ENCODE assay signal across 38 cellular contexts in genomic region chr17:56925088-56925487, GRCh38.
"Had no signal": no experiment of that assay in that cellular context is flagged by ENCODE, and none has a peak within 500 bp of the region (broad histone marks: within the 10 kb centered on the region; RNA-seq: fewer than 3 reads in every experiment).

No MANE protein-coding gene starts in this region.

- ATAC-seq: activated CD4-positive, alpha-beta T cell treated with anti-CD3 and anti-CD28 coated beads for 36 hours; activated CD4-positive, CD25-positive, alpha-beta regulatory T cell treated with anti-CD3 and anti-CD28 coated beads, Interleukin-2, amount 50 U/mL, for 24 hours; activated CD8-positive, alpha-beta memory T cell treated with anti-CD3 and anti-CD28 coated beads, Interleukin-2, amount 10 ng/mL, durations not matched to agents 7 days and 5 days; activated CD8-positive, alpha-beta T cell treated with anti-CD3 and anti-CD28 coated beads, Interleukin-2, amount 10 ng/mL, durations not matched to agents 7 days and 5 days; activated naive CD8-positive, alpha-beta T cell treated with anti-CD3 and anti-CD28 coated beads, Interleukin-2, amount 50 U/mL, for 24 hours; T-cell; T-helper 17 cell had no signal

- H3K27me3 Mint-ChIP-seq: activated CD4-positive, alpha-beta T cell treated with anti-CD3 and anti-CD28 coated beads for 36 hours; activated naive CD4-positive, alpha-beta T cell treated with anti-CD3 and anti-CD28 coated beads, Interleukin-2, amount 50 U/mL, for 24 hours; activated naive CD8-positive, alpha-beta T cell; activated T-cell treated with anti-CD3 and anti-CD28 coated beads, Interleukin-2, amount 50 U/mL, for 24 hours; central memory CD8-positive, alpha-beta T cell; T-cell; T-helper 17 cell had no signal

- H3K36me3 ChIP-seq: ascending aorta, cardiac muscle cell had no signal

- H3K4me1 Mint-ChIP-seq: activated CD4-positive, alpha-beta memory T cell treated with anti-CD3 and anti-CD28 coated beads, Interleukin-2, amount 10 ng/mL, durations not matched to agents 7 days and 5 days; activated CD4-positive, alpha-beta T cell treated with anti-CD3 and anti-CD28 coated beads for 36 hours; activated CD4-positive, alpha-beta T cell treated with anti-CD3 and anti-CD28 coated beads, Interleukin-2, amount 10 ng/mL, durations not matched to agents 7 days and 5 days; activated CD8-positive, alpha-beta memory T cell treated with anti-CD3 and anti-CD28 coated beads, Interleukin-2, amount 10 ng/mL, durations not matched to agents 7 days and 5 days; activated naive CD4-positive, alpha-beta T cell treated with anti-CD3 and anti-CD28 coated beads, Interleukin-2, amount 10 ng/mL, durations not matched to agents 7 days and 5 days; activated naive CD4-positive, alpha-beta T cell treated with anti-CD3 and anti-CD28 coated beads, Interleukin-2, amount 50 U/mL, for 24 hours; activated naive CD8-positive, alpha-beta T cell treated with anti-CD3 and anti-CD28 coated beads, Interleukin-2, amount 10 ng/mL, durations not matched to agents 7 days and 5 days; activated naive CD8-positive, alpha-beta T cell treated with anti-CD3 and anti-CD28 coated beads, Interleukin-2, amount 50 U/mL, for 24 hours; brain; central memory CD8-positive, alpha-beta T cell; T-cell; T-helper 17 cell had no signal

- H3K27ac Mint-ChIP-seq: activated CD4-positive, alpha-beta memory T cell treated with anti-CD3 and anti-CD28 coated beads, Interleukin-2, amount 10 ng/mL, durations not matched to agents 7 days and 5 days; activated CD4-positive, alpha-beta T cell treated with anti-CD3 and anti-CD28 coated beads for 36 hours; activated CD4-positive, alpha-beta T cell treated with anti-CD3 and anti-CD28 coated beads, Interleukin-2, amount 10 ng/mL, durations not matched to agents 7 days and 5 days; activated CD8-positive, alpha-beta memory T cell treated with anti-CD3 and anti-CD28 coated beads, Interleukin-2, amount 10 ng/mL, durations not matched to agents 7 days and 5 days; activated CD8-positive, alpha-beta T cell treated with anti-CD3 and anti-CD28 coated beads, Interleukin-2, amount 10 ng/mL, durations not matched to agents 7 days and 5 days; activated naive CD4-positive, alpha-beta T cell treated with anti-CD3 and anti-CD28 coated beads, Interleukin-2, amount 10 ng/mL, durations not matched to agents 7 days and 5 days; activated naive CD4-positive, alpha-beta T cell treated with anti-CD3 and anti-CD28 coated beads, Interleukin-2, amount 50 U/mL, for 24 hours; activated naive CD8-positive, alpha-beta T cell; activated naive CD8-positive, alpha-beta T cell treated with anti-CD3 and anti-CD28 coated beads, Interleukin-2, amount 10 ng/mL, durations not matched to agents 7 days and 5 days; activated naive CD8-positive, alpha-beta T cell treated with anti-CD3 and anti-CD28 coated beads, Interleukin-2, amount 50 U/mL, for 24 hours; activated T-cell treated with anti-CD3 and anti-CD28 coated beads, Interleukin-2, amount 50 U/mL, for 24 hours; activated T-helper 2 cell treated with anti-CD3 and anti-CD28 coated beads, Interferon-gamma antibody, Interleukin-2, Interleukin-4, amounts not matched to agents 10 μg/mL and 5 μg/mL and 100 μg/mL, durations not matched to agents 14 hours and 24 hours and 36 hours; brain; T-cell; T-helper 17 cell; T-helper 2 cell treated with Interferon-gamma antibody and Interleukin-4, amounts not matched to agents 5 μg/mL and 100 μg/mL, for 36 hours had no signal

- H3K36me3 Mint-ChIP-seq: activated naive CD8-positive, alpha-beta T cell treated with anti-CD3 and anti-CD28 coated beads, Interleukin-2, amount 10 ng/mL, durations not matched to agents 7 days and 5 days; T-cell had no signal

- DNase-seq: activated CD4-positive, alpha-beta memory T cell treated with anti-CD3 and anti-CD28 coated beads, Interleukin-2, amount 10 ng/mL, durations not matched to agents 7 days and 5 days; activated CD4-positive, alpha-beta T cell treated with anti-CD3 and anti-CD28 coated beads for 1 hour; activated CD4-positive, alpha-beta T cell treated with anti-CD3 and anti-CD28 coated beads for 36 hours; activated CD4-positive, alpha-beta T cell treated with anti-CD3 and anti-CD28 coated beads for 48 hours; activated CD4-positive, alpha-beta T cell treated with anti-CD3 and anti-CD28 coated beads, Interleukin-2, amount 10 ng/mL, durations not matched to agents 7 days and 5 days; activated CD4-positive, alpha-beta T cell treated with anti-CD3 and anti-CD28 coated beads, Interleukin-2, amount 50 U/mL, for 48 hours; activated CD4-positive, CD25-positive, alpha-beta regulatory T cell; activated CD8-positive, alpha-beta memory T cell treated with anti-CD3 and anti-CD28 coated beads for 24 hours; activated CD8-positive, alpha-beta memory T cell treated with anti-CD3 and anti-CD28 coated beads, Interleukin-2, amount 10 ng/mL, durations not matched to agents 7 days and 5 days; activated CD8-positive, alpha-beta memory T cell treated with anti-CD3 and anti-CD28 coated beads, Interleukin-2, amount 50 U/mL, for 48 hours; activated CD8-positive, alpha-beta T cell treated with anti-CD3 and anti-CD28 coated beads, Interleukin-2, amount 10 ng/mL, durations not matched to agents 7 days and 5 days; activated effector memory CD4-positive, alpha-beta T cell treated with Interleukin-2 at 50 U/mL for 16 hours; activated gamma-delta T cell; activated naive CD4-positive, alpha-beta T cell treated with anti-CD3 and anti-CD28 coated beads, Interleukin-2, amount 10 ng/mL, durations not matched to agents 7 days and 5 days; activated naive CD4-positive, alpha-beta T cell treated with Interleukin-2 at 50 U/mL for 16 hours; activated naive CD8-positive, alpha-beta T cell treated with anti-CD3 and anti-CD28 coated beads, Interleukin-2, amount 10 ng/mL, durations not matched to agents 7 days and 5 days; activated naive CD8-positive, alpha-beta T cell treated with anti-CD3 and anti-CD28 coated beads, Interleukin-2, amount 50 U/mL, for 24 hours; activated T-cell treated with anti-CD3 and anti-CD28 coated beads, Interleukin-2, amount 50 U/mL, for 24 hours; activated T-cell treated with anti-CD3 and anti-CD28 coated beads, Interleukin-2, amount 50 U/mL, for 48 hours; amygdala; anterior cingulate cortex; caudate nucleus; cerebellar nuclear complex; T-cell; T-helper 17 cell; T-helper 9 cell had no signal

- H3K9me3 ChIP-seq: ascending aorta had no signal

- H3K4me1 ChIP-seq: ascending aorta had no signal

- FAIRE-seq: bronchial epithelial cell, TTC549 had no signal

- H3K27ac ChIP-seq: ascending aorta, cardiac muscle cell, VCaP had no signal

- H3K27me3 ChIP-seq: ascending aorta, cardiac muscle cell had no signal

- H3K9me3 Mint-ChIP-seq: activated naive CD4-positive, alpha-beta T cell treated with anti-CD3 and anti-CD28 coated beads, Interleukin-2, amount 50 U/mL, for 24 hours; central memory CD8-positive, alpha-beta T cell had no signal

- H3K4me3 ChIP-seq: ascending aorta, cardiac muscle cell had no signal

- H3K4me3 Mint-ChIP-seq: activated CD4-positive, alpha-beta memory T cell treated with anti-CD3 and anti-CD28 coated beads, Interleukin-2, amount 10 ng/mL, durations not matched to agents 7 days and 5 days; activated CD4-positive, alpha-beta T cell treated with anti-CD3 and anti-CD28 coated beads for 36 hours; activated CD4-positive, alpha-beta T cell treated with anti-CD3 and anti-CD28 coated beads, Interleukin-2, amount 10 ng/mL, durations not matched to agents 7 days and 5 days; activated CD8-positive, alpha-beta memory T cell treated with anti-CD3 and anti-CD28 coated beads, Interleukin-2, amount 10 ng/mL, durations not matched to agents 7 days and 5 days; activated CD8-positive, alpha-beta T cell treated with anti-CD3 and anti-CD28 coated beads, Interleukin-2, amount 10 ng/mL, durations not matched to agents 7 days and 5 days; activated naive CD4-positive, alpha-beta T cell treated with anti-CD3 and anti-CD28 coated beads, Interleukin-2, amount 10 ng/mL, durations not matched to agents 7 days and 5 days; activated naive CD4-positive, alpha-beta T cell treated with anti-CD3 and anti-CD28 coated beads, Interleukin-2, amount 50 U/mL, for 24 hours; activated naive CD8-positive, alpha-beta T cell; activated naive CD8-positive, alpha-beta T cell treated with anti-CD3 and anti-CD28 coated beads, Interleukin-2, amount 10 ng/mL, durations not matched to agents 7 days and 5 days; activated naive CD8-positive, alpha-beta T cell treated with anti-CD3 and anti-CD28 coated beads, Interleukin-2, amount 50 U/mL, for 24 hours; activated T-cell treated with anti-CD3 and anti-CD28 coated beads, Interleukin-2, amount 50 U/mL, for 24 hours; brain; central memory CD8-positive, alpha-beta T cell; T-cell; T-helper 17 cell; T-helper 2 cell treated with Interferon-gamma antibody and Interleukin-4, amounts not matched to agents 5 μg/mL and 100 μg/mL, for 36 hours had no signal
